ENCODE assay signal across 27 cellular contexts in the genomic region with DNA sequence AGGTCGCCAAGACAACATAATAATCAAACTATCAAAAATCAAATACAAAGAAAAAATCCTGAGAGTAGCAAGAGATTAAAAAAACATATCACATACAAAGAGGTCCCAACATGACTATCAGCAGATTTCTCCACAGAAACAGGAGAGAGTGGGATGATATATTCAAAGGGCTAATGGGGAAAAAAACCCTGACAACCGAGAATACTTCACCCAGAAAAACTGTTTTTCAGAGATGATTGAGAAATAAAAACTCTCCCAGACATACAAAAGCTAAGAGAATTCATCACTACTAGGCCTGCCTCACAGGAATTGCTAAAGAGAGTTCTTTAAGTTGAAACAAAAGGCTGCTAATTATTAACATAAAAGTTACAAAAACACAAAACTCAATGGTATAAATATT.
DNase-seq lines count a peak whose midpoint lies in the region; ATAC-seq and TF ChIP-seq lines count a peak whose summit lies in the region.
"Had no signal": no experiment of that assay in that cellular context is flagged by ENCODE, and none has a peak within 500 bp of the region (broad histone marks: within the 10 kb centered on the region; RNA-seq: fewer than 3 reads in every experiment).

No MANE protein-coding gene starts in this region.

- peaks cover 3% of the 10 kb centered on the region; the same call in 1 of the 2 replicates for H3K9me3 ChIP-seq in HEK293 (ENCODE audit: control insufficient read depth, insufficient read depth, low read depth, low read length)
- H3K9me3 ChIP-seq in right lobe of liver = peaks cover 0 to 5% (median 0%) of the 10 kb centered on the region in 4 donors
- H3K9me3 ChIP-seq: BE2C, Caco-2 had no signal

- H3K4me3 ChIP-seq in HEK293 (ENCODE audit: low read depth, low read length) (no peak overlapping the region), right lobe of liver (no peak overlapping the region)
- H3K4me3 ChIP-seq: A549; BLaER1; BLaER1 treated with 17β-estradiol and CSF1 and Interleukin-3, amounts not matched to agents 10 nM and 100 nM had no signal

- TF ChIP-seq POLR2A in right lobe of liver (IDR thresholded peaks at IDR 0.05) = no peak

- H3K4me1 ChIP-seq in HEK293 (ENCODE audit: control insufficient read depth, insufficient read depth, low read length) (no peaks in the 10 kb centered on the region), right lobe of liver (peaks cover 0 to 8% (median 2%) of the 10 kb centered on the region in 4 donors)
- H3K4me1 ChIP-seq: A549; BE2C; BLaER1; BLaER1 treated with 17β-estradiol and CSF1 and Interleukin-3, amounts not matched to agents 10 nM and 100 nM; Caco-2 had no signal

- no peak for DNase-seq in right lobe of liver
- DNase-seq: 8988T; ACHN; AML-193; BE2C; C1 segment of cervical spinal cord; Caco-2; Calu3; CD4-positive, alpha-beta memory T cell; CD4-positive, alpha-beta T cell; CD4-positive, CD25-positive, alpha-beta regulatory T cell; CD8-positive, alpha-beta memory T cell; CD8-positive, alpha-beta T cell; COR-L47; DMS 273 treated with DMSO at 0.1 percent for 48 hours; DMS153; DMS53; DMS79; DMS79 treated with DMSO at 0.1 percent for 48 hours; DND-41; EL had no signal

- TF ChIP-seq CTCF in HEK293 (tag by site-specific recombination; IDR thresholded peaks at IDR 0.05) = no peak
- no peak for TF ChIP-seq CTCF in right lobe of liver (IDR thresholded peaks at IDR 0.05)

- ATAC-seq in right lobe of liver = no peak
- ATAC-seq: A549; CD8-positive, alpha-beta T cell had no signal

- H3K27ac ChIP-seq in HEK293 (ENCODE audit: extremely low read depth, low read depth, low read length) (no peak overlapping the region), right lobe of liver (no peak overlapping the region)
- H3K27ac ChIP-seq: 22Rv1; A549; BLaER1; BLaER1 treated with 17β-estradiol and CSF1 and Interleukin-3, amounts not matched to agents 10 nM and 100 nM; C4-2B had no signal

- intact Hi-C loops in right lobe of liver (cut with DNase I) = no loop called here

- no peaks in the 10 kb centered on the region for H3K27me3 ChIP-seq in right lobe of liver
- H3K27me3 ChIP-seq: BLaER1; BLaER1 treated with 17β-estradiol and CSF1 and Interleukin-3, amounts not matched to agents 10 nM and 100 nM had no signal

- CTCF ChIA-PET in HEK293 (lab: Yijun Ruan, JAX) = no interaction called here

- H3K36me3 ChIP-seq in HEK293 (ENCODE audit: control insufficient read depth in 2 of 2, insufficient read depth in 1 of 2, low read length in 2 of 2) (no peaks in the 10 kb centered on the region), right lobe of liver (no peaks in the 10 kb centered on the region)
- H3K36me3 ChIP-seq: BE2C, BLaER1 had no signal

- POLR2A ChIA-PET in HEK293 (lab: Yijun Ruan, JAX) = no interaction called here

- 55% methylated on average over 2 of the region's 2 CpGs for WGBS in right lobe of liver (ENCODE audit: insufficient coverage, low coverage, low lambda C conversion rate, missing lambda C conversion rate)

TF ChIP-seq in HEK293, 187 proteins besides CTCF, POLR2A, EP300 and RAD21:
- TF ChIP-seq, protein P1, sequence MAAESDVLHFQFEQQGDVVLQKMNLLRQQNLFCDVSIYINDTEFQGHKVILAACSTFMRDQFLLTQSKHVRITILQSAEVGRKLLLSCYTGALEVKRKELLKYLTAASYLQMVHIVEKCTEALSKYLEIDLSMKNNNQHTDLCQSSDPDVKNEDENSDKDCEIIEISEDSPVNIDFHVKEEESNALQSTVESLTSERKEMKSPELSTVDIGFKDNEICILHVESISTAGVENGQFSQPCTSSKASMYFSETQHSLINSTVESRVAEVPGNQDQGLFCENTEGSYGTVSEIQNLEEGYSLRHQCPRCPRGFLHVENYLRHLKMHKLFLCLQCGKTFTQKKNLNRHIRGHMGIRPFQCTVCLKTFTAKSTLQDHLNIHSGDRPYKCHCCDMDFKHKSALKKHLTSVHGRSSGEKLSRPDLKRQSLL (tag by site-specific recombination; IDR thresholded peaks at IDR 0.05) = 0 out of 2 replicates have a peak, but pooled peaks have one; percentile 27
- TF ChIP-seq ZNF560 (tag by site-specific recombination; IDR thresholded peaks at IDR 0.05; ENCODE audit: borderline replicate concordance) (no peak), ZNF791 (tag by site-specific recombination; IDR thresholded peaks at IDR 0.05) (peak; percentile 84; the same call in 1 of the 2 replicates), ZNF670 (tag by site-specific recombination; IDR thresholded peaks at IDR 0.05; ENCODE audit: low read depth) (no peak), SETDB1 (IDR thresholded peaks at IDR 0.05; ENCODE audit: insufficient read length, low read length) (peak; percentile 97), ZNF223 (tag by site-specific recombination; IDR thresholded peaks at IDR 0.05) (no peak), ZNF510 (tag by site-specific recombination; IDR thresholded peaks at IDR 0.05; ENCODE audit: insufficient replicate concordance) (no peak), ZNF2 (tag by site-specific recombination; IDR thresholded peaks at IDR 0.05) (no peak), ZNF664 (tag by site-specific recombination; IDR thresholded peaks at IDR 0.05) (no peak), ZNF391 (tag by site-specific recombination; IDR thresholded peaks at IDR 0.05; ENCODE audit: borderline replicate concordance, low read depth) (no peak)
- TF ChIP-seq, protein P2, sequence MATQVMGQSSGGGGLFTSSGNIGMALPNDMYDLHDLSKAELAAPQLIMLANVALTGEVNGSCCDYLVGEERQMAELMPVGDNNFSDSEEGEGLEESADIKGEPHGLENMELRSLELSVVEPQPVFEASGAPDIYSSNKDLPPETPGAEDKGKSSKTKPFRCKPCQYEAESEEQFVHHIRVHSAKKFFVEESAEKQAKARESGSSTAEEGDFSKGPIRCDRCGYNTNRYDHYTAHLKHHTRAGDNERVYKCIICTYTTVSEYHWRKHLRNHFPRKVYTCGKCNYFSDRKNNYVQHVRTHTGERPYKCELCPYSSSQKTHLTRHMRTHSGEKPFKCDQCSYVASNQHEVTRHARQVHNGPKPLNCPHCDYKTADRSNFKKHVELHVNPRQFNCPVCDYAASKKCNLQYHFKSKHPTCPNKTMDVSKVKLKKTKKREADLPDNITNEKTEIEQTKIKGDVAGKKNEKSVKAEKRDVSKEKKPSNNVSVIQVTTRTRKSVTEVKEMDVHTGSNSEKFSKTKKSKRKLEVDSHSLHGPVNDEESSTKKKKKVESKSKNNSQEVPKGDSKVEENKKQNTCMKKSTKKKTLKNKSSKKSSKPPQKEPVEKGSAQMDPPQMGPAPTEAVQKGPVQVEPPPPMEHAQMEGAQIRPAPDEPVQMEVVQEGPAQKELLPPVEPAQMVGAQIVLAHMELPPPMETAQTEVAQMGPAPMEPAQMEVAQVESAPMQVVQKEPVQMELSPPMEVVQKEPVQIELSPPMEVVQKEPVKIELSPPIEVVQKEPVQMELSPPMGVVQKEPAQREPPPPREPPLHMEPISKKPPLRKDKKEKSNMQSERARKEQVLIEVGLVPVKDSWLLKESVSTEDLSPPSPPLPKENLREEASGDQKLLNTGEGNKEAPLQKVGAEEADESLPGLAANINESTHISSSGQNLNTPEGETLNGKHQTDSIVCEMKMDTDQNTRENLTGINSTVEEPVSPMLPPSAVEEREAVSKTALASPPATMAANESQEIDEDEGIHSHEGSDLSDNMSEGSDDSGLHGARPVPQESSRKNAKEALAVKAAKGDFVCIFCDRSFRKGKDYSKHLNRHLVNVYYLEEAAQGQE (tag by site-specific recombination; IDR thresholded peaks at IDR 0.05) = no peak
- TF ChIP-seq, protein P3, sequence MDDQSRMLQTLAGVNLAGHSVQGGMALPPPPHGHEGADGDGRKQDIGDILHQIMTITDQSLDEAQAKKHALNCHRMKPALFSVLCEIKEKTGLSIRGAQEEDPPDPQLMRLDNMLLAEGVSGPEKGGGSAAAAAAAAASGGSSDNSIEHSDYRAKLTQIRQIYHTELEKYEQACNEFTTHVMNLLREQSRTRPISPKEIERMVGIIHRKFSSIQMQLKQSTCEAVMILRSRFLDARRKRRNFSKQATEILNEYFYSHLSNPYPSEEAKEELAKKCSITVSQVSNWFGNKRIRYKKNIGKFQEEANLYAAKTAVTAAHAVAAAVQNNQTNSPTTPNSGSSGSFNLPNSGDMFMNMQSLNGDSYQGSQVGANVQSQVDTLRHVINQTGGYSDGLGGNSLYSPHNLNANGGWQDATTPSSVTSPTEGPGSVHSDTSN (CRISPR knock-in tag; IDR thresholded peaks at IDR 0.05) = no peak
